In the genomic region with DNA sequence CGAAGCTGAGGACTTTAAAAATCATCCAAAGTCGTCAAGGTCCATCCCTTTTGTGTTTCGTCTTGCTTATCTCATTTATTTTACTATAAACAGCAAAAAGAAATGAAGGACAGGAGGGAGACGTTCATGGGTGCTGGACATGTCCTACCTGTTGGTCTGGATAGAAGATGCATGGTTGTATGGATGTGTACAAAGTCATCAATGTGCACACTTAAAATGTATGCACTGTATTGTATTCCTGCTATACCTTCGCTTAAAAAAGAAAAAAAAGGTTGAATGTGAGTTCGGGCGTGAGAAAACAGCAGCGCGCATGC, we compare ENCODE assay signal across 8 cellular contexts. TPM values are rescaled to one million over a fixed set of nuclear protein-coding genes. Genes with fewer than 3 reads are reported as not detected.
DNase-seq lines count a peak whose midpoint lies in the region; ATAC-seq and TF ChIP-seq lines count a peak whose summit lies in the region.

No MANE protein-coding gene starts in this region.

- H3K27me3 Mint-ChIP-seq in nephron (ENCODE audit: low read depth), result peaks cover 15% of the 10 kb centered on the region

- no peaks in the 10 kb centered on the region for H3K36me3 ChIP-seq in KOPT-K1 (ENCODE audit: insufficient read depth, low read length)

- H3K27ac ChIP-seq in C4-2B, result peak overlapping the region; percentile 93
- peak overlapping the region; percentile 77 for H3K27ac ChIP-seq in KOPT-K1 (ENCODE audit: low read depth, low read length, poor library complexity, severe bottlenecking)
- H3K27ac ChIP-seq in dorsolateral prefrontal cortex, result peak overlapping the region in 58 of 59 donors; percentile 66 to 99 (median 90)

- peak overlapping the region; percentile 90 to 92 (median 91) for H3K4me3 Mint-ChIP-seq in nephron

- no peaks in the 10 kb centered on the region for H3K27me3 ChIP-seq in dorsolateral prefrontal cortex

- peaks cover 18% of the 10 kb centered on the region for H3K4me1 Mint-ChIP-seq in nephron

- peak overlapping the region; percentile 63 to 96 (median 83) for H3K4me3 ChIP-seq in dorsolateral prefrontal cortex

- H3K27ac Mint-ChIP-seq in nephron, result peak overlapping the region; percentile 81 to 99 (median 98)

- H3K36me3 Mint-ChIP-seq in nephron (ENCODE audit: low read depth), result no peaks in the 10 kb centered on the region

- intact Hi-C loops in dorsolateral prefrontal cortex (cut with DNase I), result loop anchor here in 1 of 2 donors (2.0 to 10.0 kb wide), 2 partner anchors 75 to 269 kb away; partner anchors contain the start of gene MRFAP1

- ATAC-seq in HG03108 (IDR thresholded peaks at IDR 0.05; ENCODE audit: unreplicated experiment), result no peak
- ATAC-seq in HG03342 (IDR thresholded peaks at IDR 0.05; ENCODE audit: unreplicated experiment), result no peak

- no peak for DNase-seq in dorsolateral prefrontal cortex
- no peak for DNase-seq in NCI-H2171 treated with DMSO at 0.1 percent for 48 hours (lab: John Stamatoyannopoulos, UW)
- DNase-seq in globus pallidus (ENCODE audit: low spot score), result no peak

- peaks cover 4% of the 10 kb centered on the region for H3K9me3 Mint-ChIP-seq in nephron

- no peaks in the 10 kb centered on the region for H3K9me3 ChIP-seq in KOPT-K1 (ENCODE audit: insufficient read depth, low read length, poor library complexity, severe bottlenecking)

- TF ChIP-seq CTCF in C4-2B (conservative IDR thresholded peaks at IDR 0.05) (no peak), dorsolateral prefrontal cortex (IDR thresholded peaks at IDR 0.05 in 54 of 56, conservative IDR thresholded peaks at IDR 0.05 in 2 of 56; ENCODE audit: low read depth in 1 of 56, partially characterized antibody in 56 of 56) (no peak), nephron (IDR thresholded peaks at IDR 0.05; ENCODE audit: unreplicated experiment in 3 of 3) (no peak)

RNA-seq across cellular contexts. Expression of gene BLOC1S4, which starts 0.3 kb away (rescaled TPM):
- total RNA-seq in dorsolateral prefrontal cortex, result 10 to 100 TPM in 38 of 120 experiments, 1 to 10 TPM in 82; 5.0 to 12.2 (median 9.0) TPM

RNA-seq across cellular contexts. Expression of gene MRFAP1L1, which starts 6.0 kb away (rescaled TPM):
- total RNA-seq in dorsolateral prefrontal cortex, result 100 to 1,000 TPM in 7 of 120 experiments, 10 to 100 TPM in 113; 52.0 to 117 (median 80.0) TPM

RNA-seq across cellular contexts. Expression of gene S100P, which starts 22.0 kb away (rescaled TPM):
- 10 to 100 TPM in 1 of 120 experiments, 1 to 10 TPM in 41, under 1 TPM in 16, not detected in 62; 0.37 to 12.9 (median 1.8) TPM for total RNA-seq in dorsolateral prefrontal cortex
